In genomic region chrX:147875866-147876596, GRCh38 we compare ENCODE assay signal across 11 cellular contexts. TPM values are rescaled to one million over a fixed set of nuclear protein-coding genes. Genes with fewer than 3 reads are reported as not detected.
DNase-seq lines count a peak whose midpoint lies in the region; ATAC-seq and TF ChIP-seq lines count a peak whose summit lies in the region.
"Had no signal": no experiment of that assay in that cellular context is flagged by ENCODE, and none has a peak within 500 bp of the region (broad histone marks: within the 10 kb centered on the region; RNA-seq: fewer than 3 reads in every experiment).

No MANE protein-coding gene starts in this region.

- H3K36me3 ChIP-seq in OCI-LY1 (ENCODE audit: insufficient read depth, low read length) (no peaks in the 10 kb centered on the region), OCI-LY7 (ENCODE audit: insufficient read depth, low read length) (no peaks in the 10 kb centered on the region)

- no peaks in the 10 kb centered on the region for H3K27me3 ChIP-seq in OCI-LY1 (ENCODE audit: insufficient read depth, low read length)

- H3K4me1 ChIP-seq in OCI-LY1 (ENCODE audit: insufficient read depth, low read length, severe bottlenecking) (peaks cover 19% of the 10 kb centered on the region), OCI-LY7 (ENCODE audit: insufficient read depth, low read length, poor library complexity, severe bottlenecking) (no peaks in the 10 kb centered on the region)

- POLR2A ChIA-PET in OCI-LY7 (lab: Charles Lee), result interaction anchor here (0.6 kb wide), 1 partner anchor 19 kb away, joined by 3 read pairs; no protein-coding TSS in a partner anchor

- intact Hi-C loops in sciatic nerve (cut with DNase I) (no loop called here), OCI-LY7 (cut with micrococcal nuclease; ENCODE audit: unreplicated experiment) (no loop called here)

- H3K4me3 ChIP-seq in OCI-LY1 (ENCODE audit: low read depth, low read length, poor library complexity, severe bottlenecking) (no peak overlapping the region), OCI-LY7 (ENCODE audit: low read depth, low read length, poor library complexity, severe bottlenecking) (no peak overlapping the region)

- H4K20me1 ChIP-seq in OCI-LY1 (ENCODE audit: insufficient read depth, low read length) (no peaks in the 10 kb centered on the region), OCI-LY7 (ENCODE audit: insufficient read depth, low read length) (no peaks in the 10 kb centered on the region)

- no peaks in the 10 kb centered on the region for H3F3A ChIP-seq in OCI-LY1 (ENCODE audit: insufficient read depth, low read length)

- BruUV-seq in OCI-LY7 (replicated peaks; lab: Mats Ljungman, UMichigan), result no TSS peak

- H3K79me2 ChIP-seq in OCI-LY1 (ENCODE audit: insufficient read depth, low read length), result no peaks in the 10 kb centered on the region
- H3K79me2 ChIP-seq in OCI-LY7 (ENCODE audit: insufficient read depth, low read depth, low read length), result no peaks in the 10 kb centered on the region

- H3K27ac ChIP-seq in OCI-LY1 (ENCODE audit: low read depth, low read length, poor library complexity, severe bottlenecking) (peak overlapping the region; percentile 74), OCI-LY7 (ENCODE audit: low read depth, low read length, poor library complexity, severe bottlenecking) (no peak overlapping the region)

- ATAC-seq in HG02981 (IDR thresholded peaks at IDR 0.05; ENCODE audit: unreplicated experiment), result peak; percentile 97
- ATAC-seq in sciatic nerve, result peak; percentile 42

- H3K9ac ChIP-seq in OCI-LY1 (ENCODE audit: low read length), result no peak overlapping the region

- CTCF ChIA-PET in OCI-LY7 (lab: Charles Lee; ENCODE audit: unreplicated experiment), result no interaction called here

- peak overlapping the region; percentile 74; the same call in 1 of the 2 replicates for H2AFZ ChIP-seq in OCI-LY1 (ENCODE audit: low read length)
- no peak overlapping the region for H2AFZ ChIP-seq in OCI-LY7 (ENCODE audit: low read length)

- DNase-seq in DMS53 (lab: John Stamatoyannopoulos, UW) (peak; percentile 9), DMS53 treated with DMSO at 0.1 percent for 48 hours (lab: John Stamatoyannopoulos, UW; ENCODE audit: unreplicated experiment) (no peak), sciatic nerve (ENCODE audit: low spot score) (no peak), OCI-LY7 (ENCODE audit: low spot score) (no peak), NCI-H1092 (lab: John Stamatoyannopoulos, UW) (no peak)
- no peak for DNase-seq in stimulated activated CD4-positive, alpha-beta T cell treated with anti-CD3 and anti-CD28 coated beads, Interleukin-12 subunit alpha, Interleukin-12 subunit beta, amount 100 ng/mL, for 4 hours
- DNase-seq: 8988T; NCI-H2107; stimulated activated CD4-positive, alpha-beta T cell treated with anti-CD3 and anti-CD28 coated beads, Interleukin-4, amount 100 ng/mL, for 4 hours had no signal

- H3K9me3 ChIP-seq in OCI-LY1 (ENCODE audit: low read length), result no peaks in the 10 kb centered on the region
- H3K9me3 ChIP-seq in OCI-LY7 (ENCODE audit: low read length), result no peaks in the 10 kb centered on the region

- H3K4me2 ChIP-seq in OCI-LY1 (ENCODE audit: low read length), result 0 out of 2 replicates have a peak overlapping the region, but pooled peaks have one; percentile 14
- no peak overlapping the region for H3K4me2 ChIP-seq in OCI-LY7 (ENCODE audit: low read length)

- H3K9me2 ChIP-seq in OCI-LY1 (ENCODE audit: low read depth, low read length), result no peaks in the 10 kb centered on the region
- no peaks in the 10 kb centered on the region for H3K9me2 ChIP-seq in OCI-LY7 (ENCODE audit: insufficient read depth, low read length)

- TF ChIP-seq CTCF in OCI-LY1 (IDR thresholded peaks at IDR 0.05; ENCODE audit: low read length), result no peak
- no peak for TF ChIP-seq CTCF in OCI-LY7 (conservative IDR thresholded peaks at IDR 0.05; ENCODE audit: low read length)

RNA-seq across cellular contexts. Expression of gene FMR1, which starts 35.7 kb away (rescaled TPM):
- total RNA-seq in sciatic nerve, result 57.9 TPM
- 19.6 and 39.6 TPM in 2 replicates for total RNA-seq in OCI-LY7 (2014; rRNA removed; shearing (Covaris generic))
- 46.7 and 51.7 TPM in 2 replicates for total RNA-seq in OCI-LY7 (2022)
